In the genomic region with DNA sequence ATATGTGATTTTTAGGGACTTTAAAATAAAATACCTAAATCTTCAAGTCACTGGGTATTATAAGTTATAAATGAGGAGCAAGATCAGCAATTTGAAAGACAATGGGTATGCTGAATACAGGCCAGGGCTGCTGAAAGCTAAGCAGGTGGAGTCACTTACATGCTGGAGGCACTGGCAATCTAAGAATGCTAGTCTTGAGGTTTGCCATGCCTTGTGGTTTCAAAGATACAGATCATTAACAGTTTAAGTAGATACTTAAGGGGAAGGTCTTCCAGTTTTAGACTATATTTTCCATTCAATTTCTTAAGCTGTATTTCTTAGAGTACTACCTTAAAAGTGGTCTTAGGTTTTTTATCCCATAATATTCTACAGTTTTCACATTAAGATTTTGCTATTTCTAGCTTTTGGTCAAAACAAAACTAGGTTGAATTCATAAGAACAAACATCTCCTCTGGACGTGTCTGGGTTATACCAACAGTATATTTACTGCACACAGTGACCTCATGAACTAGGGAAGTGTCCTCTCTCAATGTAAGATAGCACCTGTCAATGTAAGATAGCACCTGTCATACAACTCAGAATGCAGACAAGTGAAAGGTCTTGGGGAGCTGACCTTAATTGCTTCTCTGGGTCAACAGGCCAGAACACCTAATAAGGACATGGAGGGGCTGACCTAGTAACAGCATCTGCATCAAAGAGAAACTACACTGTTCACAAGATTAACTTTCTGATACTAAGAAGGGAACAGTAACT, we compare ENCODE assay signal across 8 cellular contexts. TPM values are rescaled to one million over a fixed set of nuclear protein-coding genes. Genes with fewer than 3 reads are reported as not detected.
DNase-seq lines count a peak whose midpoint lies in the region; ATAC-seq, FAIRE-seq and TF ChIP-seq lines count a peak whose summit lies in the region.

No MANE protein-coding gene starts in this region.

- H4K20me1 ChIP-seq in astrocyte (ENCODE audit: insufficient read depth, low read length), result peaks cover 54% of the 10 kb centered on the region

- H3K4me3 ChIP-seq in astrocyte (ENCODE audit: insufficient read depth, low read depth, low read length), result peak overlapping the region; percentile 78

- H3K9me3 Mint-ChIP-seq in IgD-negative memory B cell (no peaks in the 10 kb centered on the region), astrocyte (ENCODE audit: unreplicated experiment) (peaks cover 2% of the 10 kb centered on the region), natural killer cell (no peaks in the 10 kb centered on the region)

- peak overlapping the region; percentile 96 for H3K4me2 ChIP-seq in astrocyte (ENCODE audit: low read length)

- H3K9me3 ChIP-seq in astrocyte (ENCODE audit: insufficient read depth, low read depth, low read length), result no peaks in the 10 kb centered on the region

- intact Hi-C loops in natural killer cell (cut with micrococcal nuclease), result loop anchor here (5.0 kb wide), 1 partner anchor 341 kb away; a partner anchor contains a TSS

- H3K27ac ChIP-seq in astrocyte (ENCODE audit: low read depth, low read length), result no peak overlapping the region

- no peak for FAIRE-seq in astrocyte (lab: Jason Lieb, UNC)

- H2AFZ ChIP-seq in astrocyte (ENCODE audit: low read depth, low read length), result no peak overlapping the region

- H3K4me1 Mint-ChIP-seq in IgD-negative memory B cell (peaks cover 20 to 22% (median 21%) of the 10 kb centered on the region in 3 donors), astrocyte (ENCODE audit: low read depth, unreplicated experiment) (peaks cover 10% of the 10 kb centered on the region), natural killer cell (peaks cover 47 to 57% of the 10 kb centered on the region in 2 donors)

- peaks cover 6% of the 10 kb centered on the region for H3K4me1 ChIP-seq in astrocyte (ENCODE audit: insufficient read depth, low read length)

- ATAC-seq in GM18499 (IDR thresholded peaks at IDR 0.05; ENCODE audit: insufficient read depth, unreplicated experiment), result peak; percentile 78
- peak; percentile 78 for ATAC-seq in GM21717 (IDR thresholded peaks at IDR 0.05; ENCODE audit: unreplicated experiment)
- peak in 2 of 3 donors; percentile 8 to 44 for ATAC-seq in natural killer cell

- H3K79me2 ChIP-seq in astrocyte (ENCODE audit: insufficient read depth, low read length), result peaks cover 65% of the 10 kb centered on the region

- peak overlapping the region; percentile 92 for H3K9ac ChIP-seq in astrocyte (ENCODE audit: low read length)

- DNase-seq in astrocyte (ENCODE audit: low read depth), result peak; percentile 4
- no peak for DNase-seq in natural killer cell
- no peak for DNase-seq in NCI-H748 treated with DMSO at 0.1 percent for 48 hours (lab: John Stamatoyannopoulos, UW)
- DNase-seq in NCI-H2107 (lab: John Stamatoyannopoulos, UW), result no peak
- DNase-seq in activated gamma-delta T cell treated with Interleukin-2 at 50 U/mL for 16 hours, result no peak

- H3K36me3 Mint-ChIP-seq in IgD-negative memory B cell (peaks cover 2% of the 10 kb centered on the region), astrocyte (ENCODE audit: low read depth, unreplicated experiment) (no peaks in the 10 kb centered on the region), natural killer cell (peaks cover 11% of the 10 kb centered on the region)

- H3K36me3 ChIP-seq in astrocyte (ENCODE audit: insufficient read depth, low read length), result peaks cover 10% of the 10 kb centered on the region

- H3K27ac Mint-ChIP-seq in IgD-negative memory B cell (peak overlapping the region; percentile 60 to 94 (median 80)), astrocyte (ENCODE audit: unreplicated experiment) (no peak overlapping the region), natural killer cell (peak overlapping the region; percentile 90 to 91)

- H3K4me3 Mint-ChIP-seq in IgD-negative memory B cell (peak overlapping the region; percentile 89 to 97 (median 94)), astrocyte (ENCODE audit: unreplicated experiment) (peak overlapping the region; percentile 90), natural killer cell (peak overlapping the region; percentile 95)

- TF ChIP-seq CTCF in astrocyte (IDR thresholded peaks at IDR 0.05; ENCODE audit: insufficient read depth, low read depth, low read length) (no peak), natural killer cell (IDR thresholded peaks at IDR 0.05) (no peak)

- H3K27me3 Mint-ChIP-seq in IgD-negative memory B cell (no peaks in the 10 kb centered on the region), astrocyte (ENCODE audit: low read depth, unreplicated experiment) (no peaks in the 10 kb centered on the region), natural killer cell (ENCODE audit: low read depth in 2 of 2) (no peaks in the 10 kb centered on the region)

- H3K27me3 ChIP-seq in astrocyte (ENCODE audit: insufficient read depth, low read length), result no peaks in the 10 kb centered on the region

RNA-seq across cellular contexts. Expression of a gene that starts 2.0 kb away (rescaled TPM):
- polyA plus RNA-seq in IgD-negative memory B cell, result 207 TPM
- total RNA-seq in astrocyte (132 and 139 TPM in 2 replicates), natural killer cell (10 to 100 TPM; 67.9 to 75.0 (median 68.6) TPM)

Comparison
In these comparisons a context has a peak if more than half of its experiments do, and no peak if none do; other contexts are left out.
1. ATAC-seq: peak in every context shown above with its lines; median percentile 78 in GM18499; 78 in GM21717; 26 in natural killer cell.